Comparison of ENCODE assay signal across 8 cellular contexts in the genomic region with DNA sequence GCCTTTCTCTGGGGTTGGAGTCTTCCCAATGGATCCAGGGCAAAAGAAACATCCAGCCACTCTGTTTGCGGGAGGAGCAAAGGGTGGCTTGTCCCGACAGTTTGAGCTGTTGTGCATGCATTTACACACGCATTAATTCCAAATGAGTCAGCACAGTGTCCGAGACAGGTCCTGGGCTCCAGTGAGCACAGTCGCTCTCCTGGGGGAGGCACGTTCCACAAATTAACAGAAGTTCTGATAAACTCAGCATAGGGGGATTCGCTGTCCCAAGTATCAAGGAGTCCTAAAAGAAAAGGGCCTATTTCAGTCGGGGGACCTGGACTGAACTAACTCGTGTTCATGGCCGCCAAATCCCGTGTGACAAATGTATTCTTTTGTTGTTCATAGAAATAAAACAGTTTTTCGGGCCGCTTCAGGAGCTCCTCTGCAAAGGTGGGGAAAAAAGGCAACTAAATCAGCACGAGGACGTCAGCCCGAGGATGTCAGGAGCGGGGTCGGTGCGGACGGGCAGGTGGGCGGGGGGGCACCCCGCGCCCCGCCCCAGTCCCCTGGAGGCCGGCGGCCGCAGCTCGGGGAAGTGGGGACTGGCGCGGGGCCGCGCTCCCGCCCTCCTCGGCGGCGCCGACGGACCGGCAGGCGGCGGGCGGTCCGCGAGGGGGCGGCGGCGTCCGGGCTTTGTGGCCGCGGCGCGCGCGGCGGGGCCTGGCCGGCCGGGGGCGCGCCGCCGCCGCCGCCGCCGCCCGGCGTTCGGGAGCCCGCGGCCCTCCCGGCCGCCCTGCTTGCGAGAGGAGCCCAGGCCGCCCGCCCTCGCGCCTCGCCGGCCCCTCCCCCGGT. TPM values are rescaled to one million over a fixed set of nuclear protein-coding genes. Genes with fewer than 3 reads are reported as not detected.
A peak's percentile ranks its signal among the peaks of the same experiment; 100 is the strongest.
DNase-seq lines count a peak whose midpoint lies in the region; ATAC-seq and TF ChIP-seq lines count a peak whose summit lies in the region.

A gene with protein sequence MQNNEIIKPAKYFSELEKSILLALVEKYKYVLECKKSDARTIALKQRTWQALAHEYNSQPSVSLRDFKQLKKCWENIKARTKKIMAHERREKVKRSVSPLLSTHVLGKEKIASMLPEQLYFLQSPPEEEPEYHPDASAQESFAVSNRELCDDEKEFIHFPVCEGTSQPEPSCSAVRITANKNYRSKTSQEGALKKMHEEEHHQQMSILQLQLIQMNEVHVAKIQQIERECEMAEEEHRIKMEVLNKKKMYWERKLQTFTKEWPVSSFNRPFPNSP (plus strand): TSS at position 612 of the 834 bp plus-strand sequence. CDS start 14,796 bp downstream, outside the sequence.

- H3K9ac ChIP-seq in KMS-11, result peak within 1 kb of the TSS; percentile 89

- no peak for TF ChIP-seq CTCF in KMS-11 (conservative IDR thresholded peaks at IDR 0.05; ENCODE audit: low read depth, low read length)
- peak in 2 of 4 experiments; percentile 21 to 46 for TF ChIP-seq CTCF in prostate gland (IDR thresholded peaks at IDR 0.05)

- H4K20me1 ChIP-seq in KMS-11 (ENCODE audit: insufficient read depth), result no peaks in the 10 kb centered on the region

- peak; percentile 55 for TF ChIP-seq POLR2A in prostate gland (IDR thresholded peaks at IDR 0.05)

- intact Hi-C loops in left ventricle myocardium superior (cut with micrococcal nuclease), result no loop called here
- intact Hi-C loops in prostate gland (cut with DNase I), result loop anchor here (5.0 to 10.0 kb wide), 2 partner anchors 74 to 168 kb away; a partner anchor contains a TSS

- peak within 1 kb of the TSS; percentile 88 for H2AFZ ChIP-seq in KMS-11 (ENCODE audit: low read depth)

- H3K4me1 ChIP-seq in KMS-11 (ENCODE audit: low read depth, poor library complexity, severe bottlenecking) (peaks cover 15% of the 10 kb centered on the region), prostate gland (replicated peaks) (no peaks in the 10 kb centered on the region)

- H3K27ac ChIP-seq in KMS-11 (peak within 1 kb of the TSS; percentile 94), angular gyrus (ENCODE audit: low read depth, low read length) (peak within 1 kb of the TSS; percentile 73), prostate gland (peak within 1 kb of the TSS; percentile 85 to 88)

- in situ Hi-C loops in G401 (cut with HindIII; ENCODE audit: low sequenced_read_pairs), result no loop called here

- peak; percentile 59 for DNase-seq in G401 (ENCODE audit: low spot score)
- DNase-seq in SW480 (ENCODE audit: low spot score), result peak; percentile 82
- peak; percentile 86 for DNase-seq in left ventricle myocardium superior
- DNase-seq in prostate gland (ENCODE audit: low spot score), result peak; percentile 58
- no peak for DNase-seq in cortex of kidney (lab: John Stamatoyannopoulos, UW)

- H3K79me2 ChIP-seq in KMS-11 (ENCODE audit: insufficient read depth, low read depth), result peaks cover 9% of the 10 kb centered on the region; the same call in 1 of the 2 replicates

- no peaks in the 10 kb centered on the region for H3K27me3 ChIP-seq in KMS-11 (ENCODE audit: insufficient read depth, low read depth)
- H3K27me3 ChIP-seq in prostate gland (replicated peaks; ENCODE audit: insufficient read depth), result no peaks in the 10 kb centered on the region

- H3K9me3 ChIP-seq in prostate gland, result no peaks in the 10 kb centered on the region

- H3K4me2 ChIP-seq in KMS-11, result peak within 1 kb of the TSS; percentile 80

- H3K36me3 ChIP-seq in KMS-11 (ENCODE audit: insufficient read depth), result no peaks in the 10 kb centered on the region
- no peaks in the 10 kb centered on the region for H3K36me3 ChIP-seq in prostate gland

- H3K4me3 ChIP-seq in KMS-11 (IDR thresholded peaks at IDR 0.05; ENCODE audit: insufficient read depth, low read depth, low read length) (no peak within 1 kb of the TSS), prostate gland (peak within 1 kb of the TSS; percentile 86 to 87)

- WGBS in prostate gland, result under 1% methylated on average over 39 of the region's 80 CpGs

- peak; percentile 80 for ATAC-seq in GM21825 (IDR thresholded peaks at IDR 0.05; ENCODE audit: unreplicated experiment)
- ATAC-seq in left ventricle myocardium superior, result peak; percentile 88

RNA-seq across cellular contexts. Expression of the gene that starts here (rescaled TPM):
- total RNA-seq in G401 (2014; rRNA removed; shearing (Covaris generic)), result 50.8 and 63.5 TPM in 2 replicates
- total RNA-seq in left ventricle myocardium superior, result 18.1 TPM
- 10 to 100 TPM; 17.3 to 24.5 TPM for total RNA-seq in prostate gland
